Comparison of ENCODE assay signal across 19 cellular contexts in genomic region chrX:122941801-122942200, GRCh38.
DNase-seq lines count a peak whose midpoint lies in the region; ATAC-seq, FAIRE-seq and TF ChIP-seq lines count a peak whose summit lies in the region.
"Had no signal": no experiment of that assay in that cellular context is flagged by ENCODE, and none has a peak within 500 bp of the region (broad histone marks: within the 10 kb centered on the region; RNA-seq: fewer than 3 reads in every experiment).

No MANE protein-coding gene starts in this region.

- ATAC-seq in right cardiac atrium: no peak
- ATAC-seq: HepG2 had no signal

- peaks cover 13% of the 10 kb centered on the region for H3K4me1 Mint-ChIP-seq in MCF 10A (ENCODE audit: insufficient read depth, unreplicated experiment)
- peaks cover 23% of the 10 kb centered on the region for H3K4me1 Mint-ChIP-seq in nephron progenitor cell
- H3K4me1 Mint-ChIP-seq: H9, IgD-negative memory B cell had no signal

- H3K27me3 Mint-ChIP-seq in MCF 10A (ENCODE audit: insufficient read depth, unreplicated experiment) (no peaks in the 10 kb centered on the region), nephron progenitor cell (ENCODE audit: low read depth, poor library complexity) (no peaks in the 10 kb centered on the region)
- H3K27me3 Mint-ChIP-seq: CD4-positive, alpha-beta T cell; IgD-negative memory B cell had no signal

- intact Hi-C loops in MCF 10A (cut with micrococcal nuclease) (loop anchor here (10.0 kb wide), 1 partner anchor 233 kb away; no protein-coding TSS in a partner anchor), breast epithelium (cut with DNase I; ENCODE audit: low total_unique reads) (no loop called here), right cardiac atrium (cut with DNase I) (no loop called here)

- TF ChIP-seq CTCF in MCF 10A (IDR thresholded peaks at IDR 0.05; ENCODE audit: unreplicated experiment): no peak
- TF ChIP-seq CTCF in breast epithelium (IDR thresholded peaks at IDR 0.05): no peak
- no peak for TF ChIP-seq CTCF in nephron progenitor cell (IDR thresholded peaks at IDR 0.05)

- CTCF ChIA-PET in MCF 10A (lab: Yijun Ruan, JAX): interaction anchor here (0.6 kb wide), 1 partner anchor 420 kb away, joined by 3 read pairs; no protein-coding TSS in a partner anchor

- H3K27me3 ChIP-seq in breast epithelium (no peaks in the 10 kb centered on the region), right cardiac atrium (ENCODE audit: control insufficient read depth, insufficient read depth) (no peaks in the 10 kb centered on the region)

- H3K4me1 ChIP-seq in breast epithelium: no peaks in the 10 kb centered on the region
- no peaks in the 10 kb centered on the region for H3K4me1 ChIP-seq in right cardiac atrium (ENCODE audit: control insufficient read depth, insufficient read depth, low read length)
- H3K4me1 ChIP-seq: Caco-2 had no signal

- no peak overlapping the region for H3K27ac ChIP-seq in breast epithelium
- no peak overlapping the region for H3K27ac ChIP-seq in right cardiac atrium (ENCODE audit: low read length)
- H3K27ac ChIP-seq: C4-2B had no signal

- WGBS in right cardiac atrium: 29% methylated on average over 1 of the region's 1 CpG

- H3K4me3 ChIP-seq in breast epithelium (no peak overlapping the region), right cardiac atrium (ENCODE audit: low read length) (no peak overlapping the region)

- BruUV-seq in MCF 10A (replicated peaks; lab: Mats Ljungman, UMichigan): no TSS peak

- DNase-seq in MCF 10A (ENCODE audit: unreplicated experiment) (peak; percentile 8), breast epithelium (ENCODE audit: low spot score in 2 of 2) (no peak), NCI-H510A treated with DMSO at 0.1 percent for 48 hours (lab: John Stamatoyannopoulos, UW) (peak; percentile 11), nephron progenitor cell (no peak), NCI-H2107 (lab: John Stamatoyannopoulos, UW) (no peak), right cardiac atrium (no peak), GM12891 (ENCODE audit: insufficient read length, low spot score) (no peak)
- DNase-seq: AML-193; Caco-2; CD4-positive, alpha-beta T cell; GDM1; H9 had no signal

- H3K9me3 ChIP-seq in breast epithelium: no peaks in the 10 kb centered on the region
- no peaks in the 10 kb centered on the region for H3K9me3 ChIP-seq in right cardiac atrium (ENCODE audit: control insufficient read depth, low read length)
- H3K9me3 ChIP-seq: Caco-2 had no signal

- H3K27ac Mint-ChIP-seq in MCF 10A (ENCODE audit: low read depth, unreplicated experiment) (peak overlapping the region; percentile 49), nephron progenitor cell (peak overlapping the region; percentile 98)
- H3K27ac Mint-ChIP-seq: CD4-positive, alpha-beta T cell; H9; IgD-negative memory B cell had no signal

- H3K36me3 Mint-ChIP-seq in MCF 10A (ENCODE audit: insufficient read depth, unreplicated experiment) (no peaks in the 10 kb centered on the region), nephron progenitor cell (ENCODE audit: low read depth) (no peaks in the 10 kb centered on the region)
- H3K36me3 Mint-ChIP-seq: IgD-negative memory B cell had no signal

- no peaks in the 10 kb centered on the region for H3K36me3 ChIP-seq in breast epithelium

- no peak for TF ChIP-seq POLR2A in breast epithelium (IDR thresholded peaks at IDR 0.05)
- TF ChIP-seq POLR2A in GM12891 (IDR thresholded peaks at IDR 0.05; ENCODE audit: low read depth, low read length): no peak

- POLR2A ChIA-PET in MCF 10A (lab: Yijun Ruan, JAX): interaction anchor here (0.6 to 1.2 kb wide), 3 partner anchors 9 to 487 kb away, joined by 3 to 4 read pairs (median 4); no protein-coding TSS in a partner anchor

- FAIRE-seq in colon (lab: Jason Lieb, UNC): peak; percentile 33
- no peak for FAIRE-seq in GM12891 (lab: Jason Lieb, UNC)
- FAIRE-seq: A204.1, D721Med, H1, HepG2 had no signal

- H3K4me3 Mint-ChIP-seq in MCF 10A (ENCODE audit: unreplicated experiment): no peak overlapping the region
- H3K4me3 Mint-ChIP-seq in nephron progenitor cell: no peak overlapping the region
- H3K4me3 Mint-ChIP-seq: CD4-positive, alpha-beta T cell; H9; IgD-negative memory B cell had no signal

- H3K9me3 Mint-ChIP-seq in MCF 10A (ENCODE audit: unreplicated experiment) (peaks cover 26% of the 10 kb centered on the region), nephron progenitor cell (peaks cover 40% of the 10 kb centered on the region)
- H3K9me3 Mint-ChIP-seq: CD4-positive, alpha-beta T cell had no signal

TF ChIP-seq in GM12891, 5 proteins besides CTCF, POLR2A, EP300 and RAD21:
- no peak for TF ChIP-seq POU2F2 (IDR thresholded peaks at IDR 0.05; ENCODE audit: low read depth, low read length)
- no peak for TF ChIP-seq PAX5 (IDR thresholded peaks at IDR 0.05; ENCODE audit: insufficient read depth, low read length, severe bottlenecking)
- TF ChIP-seq SPI1 (IDR thresholded peaks at IDR 0.05; ENCODE audit: low read depth, low read length): no peak
- TF ChIP-seq POLR2AphosphoS5 (IDR thresholded peaks at IDR 0.05; ENCODE audit: low read depth, low read length): no peak
- no peak for TF ChIP-seq TAF1 (IDR thresholded peaks at IDR 0.05; ENCODE audit: low read depth, low read length)

Comparison
In these comparisons a context has a peak if more than half of its experiments do, and no peak if none do; other contexts are left out.
1. DNase-seq: peak in MCF 10A (single experiment) and NCI-H510A treated with DMSO at 0.1 percent for 48 hours (single experiment); none in breast epithelium (0 of 2), nephron progenitor cell (single experiment), NCI-H2107 (single experiment), right cardiac atrium (0 of 3) and GM12891 (single experiment).